In genomic region chr9:5839572-5839902, GRCh38 we compare ENCODE assay signal across 1 cellular context.
TF ChIP-seq lines count a peak whose summit lies in the region.

No MANE protein-coding gene starts in this region.

TF ChIP-seq in A549, 52 proteins besides CTCF, POLR2A, EP300 and RAD21:
- 0 out of 2 replicates have a peak, but pooled peaks have one; percentile 1 for TF ChIP-seq JUNB (IDR thresholded peaks at IDR 0.05)
- no peak; the same call in 1 of the 2 replicates for TF ChIP-seq HOXB5 (CRISPR knock-in tag; IDR thresholded peaks at IDR 0.05)
- TF ChIP-seq MAX (IDR thresholded peaks at IDR 0.05), result no peak
- no peak for TF ChIP-seq ZFP36 (IDR thresholded peaks at IDR 0.05; ENCODE audit: borderline replicate concordance, partially characterized antibody)
- no peak for TF ChIP-seq USF2 (IDR thresholded peaks at IDR 0.05)
- TF ChIP-seq NFE2L2 (conservative IDR thresholded peaks at IDR 0.05; ENCODE audit: low read length), result no peak
- no peak for TF ChIP-seq MAFK (IDR thresholded peaks at IDR 0.05; ENCODE audit: partially characterized antibody)
- no peak for TF ChIP-seq RFX5 (IDR thresholded peaks at IDR 0.05)
- no peak for TF ChIP-seq ATOH8 (CRISPR knock-in tag; IDR thresholded peaks at IDR 0.05; ENCODE audit: low read depth)
- no peak for TF ChIP-seq KDM5A (IDR thresholded peaks at IDR 0.05)
- 0 out of 2 replicates have a peak, but pooled peaks have one; percentile 8 for TF ChIP-seq ZNF302 (CRISPR knock-in tag; IDR thresholded peaks at IDR 0.05)
- TF ChIP-seq HES2 (IDR thresholded peaks at IDR 0.05), result no peak
- no peak for TF ChIP-seq MAZ (IDR thresholded peaks at IDR 0.05; ENCODE audit: borderline replicate concordance, low read depth, low read length)
- 0 out of 2 replicates have a peak, but pooled peaks have one; percentile 3 for TF ChIP-seq RARB (CRISPR knock-in tag; IDR thresholded peaks at IDR 0.05)
- TF ChIP-seq HMGXB4 (CRISPR knock-in tag; IDR thresholded peaks at IDR 0.05; ENCODE audit: borderline replicate concordance), result peak; percentile 80
- TF ChIP-seq ZSCAN20 (CRISPR knock-in tag; IDR thresholded peaks at IDR 0.05), result no peak
- TF ChIP-seq CEBPB (IDR thresholded peaks at IDR 0.05), result no peak
- TF ChIP-seq TP53 (CRISPR knock-in tag; IDR thresholded peaks at IDR 0.05), result no peak
- no peak for TF ChIP-seq NR3C1 (IDR thresholded peaks at IDR 0.05)
- 0 out of 3 replicates have a peak, but pooled peaks have one; percentile 3 for TF ChIP-seq BCL3 (IDR thresholded peaks at IDR 0.05)
- TF ChIP-seq HEYL (CRISPR knock-in tag; IDR thresholded peaks at IDR 0.05), result no peak
- no peak for TF ChIP-seq EHMT2 (IDR thresholded peaks at IDR 0.05; ENCODE audit: low read depth)
- no peak for TF ChIP-seq BHLHE40 (IDR thresholded peaks at IDR 0.05; ENCODE audit: low read depth, low read length)
- TF ChIP-seq POLR2AphosphoS2 (conservative IDR thresholded peaks at IDR 0.05; ENCODE audit: low read length), result no peak
- TF ChIP-seq ESRRA (IDR thresholded peaks at IDR 0.05; ENCODE audit: borderline replicate concordance, low read length), result no peak
- no peak for TF ChIP-seq RCOR1 (IDR thresholded peaks at IDR 0.05; ENCODE audit: low read depth, low read length)
- TF ChIP-seq ELK1 (IDR thresholded peaks at IDR 0.05; ENCODE audit: low read depth, low read length), result no peak
- TF ChIP-seq FOSB (CRISPR knock-in tag; IDR thresholded peaks at IDR 0.05), result 0 out of 2 replicates have a peak, but pooled peaks have one; percentile 46
- no peak for TF ChIP-seq MYC (IDR thresholded peaks at IDR 0.05; ENCODE audit: borderline replicate concordance, low read length)
- TF ChIP-seq PBX3 (IDR thresholded peaks at IDR 0.05), result no peak
- TF ChIP-seq CHD2 (IDR thresholded peaks at IDR 0.05; ENCODE audit: low read length, partially characterized antibody), result no peak
- no peak for TF ChIP-seq NPAS2 (CRISPR knock-in tag; IDR thresholded peaks at IDR 0.05; ENCODE audit: borderline replicate concordance)
- TF ChIP-seq FOXS1 (CRISPR knock-in tag; IDR thresholded peaks at IDR 0.05), result no peak
